ENCODE assay signal across 11 cellular contexts in the genomic region with DNA sequence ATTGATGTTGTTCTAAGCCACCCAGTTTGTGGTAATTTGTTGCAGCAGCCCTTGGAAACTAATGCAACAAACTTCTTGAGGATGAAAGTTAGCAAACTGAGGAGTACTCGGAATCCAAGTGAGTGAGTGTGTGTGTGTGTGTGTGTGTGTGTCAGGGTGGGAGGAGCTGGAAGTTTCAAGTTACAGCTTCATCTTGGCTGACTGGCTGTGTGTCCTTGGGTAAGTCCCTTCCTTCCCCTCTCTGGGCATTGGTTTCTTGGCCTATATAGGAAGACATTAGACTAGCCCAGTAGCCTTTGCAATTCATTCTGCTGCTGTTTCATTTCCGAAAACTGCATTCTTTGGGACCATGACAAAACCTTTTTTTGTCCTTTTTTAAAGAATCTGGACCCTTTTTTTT.
"Had no signal": no experiment of that assay in that cellular context is flagged by ENCODE, and none has a peak within 500 bp of the region (broad histone marks: within the 10 kb centered on the region; RNA-seq: fewer than 3 reads in every experiment).

No MANE protein-coding gene starts in this region.

- H3K4me3 ChIP-seq: ascending aorta, left lung, sigmoid colon had no signal

- H3K27me3 ChIP-seq: ascending aorta, left lung, sigmoid colon had no signal

- H3K27ac ChIP-seq: ascending aorta, left lung, sigmoid colon, VCaP had no signal

- H3K4me1 ChIP-seq: ascending aorta, left lung, sigmoid colon had no signal

- DNase-seq: activated CD4-positive, alpha-beta memory T cell treated with anti-CD3 and anti-CD28 coated beads for 36 hours; effector memory CD8-positive, alpha-beta T cell; foreskin melanocyte; head of caudate nucleus; left lung; sigmoid colon; stimulated activated CD4-positive, alpha-beta T cell treated with anti-CD3 and anti-CD28 coated beads, Interleukin-2, amount 100 ng/mL, for 48 hours; stimulated activated naive CD4-positive, alpha-beta T cell treated with Interleukin-2 at 50 U/mL for 16 hours; T1000 had no signal

- H3K9me3 ChIP-seq: ascending aorta, left lung, sigmoid colon had no signal

- H3K36me3 ChIP-seq: ascending aorta, left lung, sigmoid colon had no signal
